9 cellular contexts compared by ENCODE assay signal in genomic region chr22:24994070-24994763, GRCh38. TPM values are rescaled to one million over a fixed set of nuclear protein-coding genes. Genes with fewer than 3 reads are reported as not detected.
DNase-seq lines count a peak whose midpoint lies in the region; ATAC-seq and TF ChIP-seq lines count a peak whose summit lies in the region.
"Had no signal": no experiment of that assay in that cellular context is flagged by ENCODE, and none has a peak within 500 bp of the region (broad histone marks: within the 10 kb centered on the region; RNA-seq: fewer than 3 reads in every experiment).

No MANE protein-coding gene starts in this region.

- POLR2A ChIA-PET in CD8-positive, alpha-beta T cell (lab: Charles Lee) = no interaction called here
- POLR2A ChIA-PET in A673 (lab: Charles Lee; ENCODE audit: low non-redundant PET) = no interaction called here

- H3K9ac ChIP-seq in duodenal mucosa (ENCODE audit: low read depth in 1 of 2, low read length in 2 of 2) = peak overlapping the region; percentile 52 to 55

- H3K9me3 ChIP-seq in duodenal mucosa (ENCODE audit: control insufficient read depth in 1 of 2, low read length in 2 of 2) (no peaks in the 10 kb centered on the region), A673 (ENCODE audit: low read depth, low read length, poor library complexity, severe bottlenecking) (no peaks in the 10 kb centered on the region)
- H3K9me3 ChIP-seq in CD8-positive, alpha-beta T cell (ENCODE audit: low read length) = no peaks in the 10 kb centered on the region

- no peak for TF ChIP-seq CTCF in CD8-positive, alpha-beta T cell (IDR thresholded peaks at IDR 0.05)
- TF ChIP-seq CTCF in A673 (conservative IDR thresholded peaks at IDR 0.05; ENCODE audit: low read depth, low read length) = no peak

- CTCF ChIA-PET in CD8-positive, alpha-beta T cell (lab: Charles Lee) = no interaction called here
- CTCF ChIA-PET in A673 (lab: Charles Lee) = no interaction called here

- no peak overlapping the region for H3K4me3 Mint-ChIP-seq in CD8-positive, alpha-beta T cell

- DNase-seq in NCI-H1417 (lab: John Stamatoyannopoulos, UW) = peak in 2 of 3 experiments; percentile 10 to 16
- DNase-seq in NCI-H1417 treated with DMSO at 0.1 percent for 48 hours (lab: John Stamatoyannopoulos, UW) = no peak
- peak; percentile 73 for DNase-seq in NCI-H524 treated with DMSO at 0.1 percent for 48 hours (lab: John Stamatoyannopoulos, UW)
- peak; percentile 43 for DNase-seq in stimulated activated CD4-positive, alpha-beta T cell treated with anti-CD3 and anti-CD28 coated beads, Interleukin-4, amount 100 ng/mL, for 24 hours
- DNase-seq in CD8-positive, alpha-beta T cell = no peak
- no peak for DNase-seq in AG08396 (ENCODE audit: low spot score)
- DNase-seq in A673 (ENCODE audit: low spot score) = no peak

- H3K4me1 Mint-ChIP-seq in CD8-positive, alpha-beta T cell (ENCODE audit: low read depth) = no peaks in the 10 kb centered on the region

- H3K4me1 ChIP-seq in duodenal mucosa (ENCODE audit: control insufficient read depth in 1 of 2, insufficient read depth in 2 of 2, low read length in 2 of 2) (peaks cover 28 to 32% of the 10 kb centered on the region in 2 donors), A673 (ENCODE audit: insufficient read depth, low read length, poor library complexity, severe bottlenecking) (peaks cover 12% of the 10 kb centered on the region)
- no peaks in the 10 kb centered on the region for H3K4me1 ChIP-seq in CD8-positive, alpha-beta T cell (ENCODE audit: insufficient read depth, low read length)

- ATAC-seq in CD8-positive, alpha-beta T cell = no peak

- H3K36me3 ChIP-seq in duodenal mucosa (ENCODE audit: control insufficient read depth in 1 of 2, insufficient read depth in 2 of 2, low read length in 2 of 2) = no peaks in the 10 kb centered on the region
- no peaks in the 10 kb centered on the region for H3K36me3 ChIP-seq in CD8-positive, alpha-beta T cell (ENCODE audit: insufficient read depth, low read length)
- no peaks in the 10 kb centered on the region for H3K36me3 ChIP-seq in A673 (ENCODE audit: insufficient read depth, low read length, poor library complexity, severe bottlenecking)

- H3K27me3 Mint-ChIP-seq in CD8-positive, alpha-beta T cell (ENCODE audit: low read depth) = peaks cover 28% of the 10 kb centered on the region

- H3K4me3 ChIP-seq in duodenal mucosa (ENCODE audit: low read depth in 1 of 2, low read length in 2 of 2) (no peak overlapping the region), A673 (ENCODE audit: low read depth, low read length, poor library complexity, severe bottlenecking) (no peak overlapping the region)
- no peak overlapping the region for H3K4me3 ChIP-seq in CD8-positive, alpha-beta T cell (ENCODE audit: low read depth, low read length)

- peak overlapping the region; percentile 53 for H3K27ac ChIP-seq in duodenal mucosa (ENCODE audit: low read depth, low read length)
- no peak overlapping the region for H3K27ac ChIP-seq in CD8-positive, alpha-beta T cell (ENCODE audit: low read depth, low read length)
- H3K27ac ChIP-seq in A673 (ENCODE audit: low read depth, low read length, poor library complexity, severe bottlenecking) = no peak overlapping the region

- intact Hi-C loops in CD8-positive, alpha-beta T cell (cut with DNase I, micrococcal nuclease) = no loop called here
- intact Hi-C loops in A673 (cut with micrococcal nuclease; ENCODE audit: unreplicated experiment) = no loop called here

- H3K36me3 Mint-ChIP-seq in CD8-positive, alpha-beta T cell = no peaks in the 10 kb centered on the region

- BruUV-seq in A673 (replicated peaks; lab: Mats Ljungman, UMichigan) = no TSS peak

- H3K27me3 ChIP-seq in duodenal mucosa (ENCODE audit: control insufficient read depth in 1 of 2, insufficient read depth in 2 of 2, low read length in 2 of 2) (no peaks in the 10 kb centered on the region), A673 (replicated peaks; ENCODE audit: insufficient read depth, low read depth, low read length, poor library complexity) (no peaks in the 10 kb centered on the region)
- H3K27me3 ChIP-seq in CD8-positive, alpha-beta T cell (ENCODE audit: insufficient read depth, low read length) = no peaks in the 10 kb centered on the region

- H3K27ac Mint-ChIP-seq in CD8-positive, alpha-beta T cell = no peak overlapping the region

- H3K9me3 Mint-ChIP-seq in CD8-positive, alpha-beta T cell = no peaks in the 10 kb centered on the region

RNA-seq across cellular contexts. Expression of gene KIAA1671, which starts 41.7 kb away (rescaled TPM):
- 1 to 10 TPM; 2.3 to 2.4 TPM for total RNA-seq in CD8-positive, alpha-beta T cell
- 12.8 and 15.0 TPM in 2 replicates for total RNA-seq in A673 (2021)

RNA-seq across cellular contexts. Expression of gene LHFPL7, which starts 47.7 kb away (rescaled TPM):
- total RNA-seq in CD8-positive, alpha-beta T cell = not detected
- total RNA-seq in A673 (2021) = not detected in 2 replicates
- total RNA-seq: urinary bladder had no signal

Comparison
In these comparisons a context has a peak if more than half of its experiments do, and no peak if none do; other contexts are left out.
1. DNase-seq: peak in NCI-H1417 (2 of 3), NCI-H524 treated with DMSO at 0.1 percent for 48 hours (single experiment) and stimulated activated CD4-positive, alpha-beta T cell treated with anti-CD3 and anti-CD28 coated beads, Interleukin-4, amount 100 ng/mL, for 24 hours (single experiment); none in NCI-H1417 treated with DMSO at 0.1 percent for 48 hours (single experiment), CD8-positive, alpha-beta T cell (0 of 7), AG08396 (single experiment) and A673 (single experiment).